1 cellular context compared by ENCODE assay signal in the genomic region with DNA sequence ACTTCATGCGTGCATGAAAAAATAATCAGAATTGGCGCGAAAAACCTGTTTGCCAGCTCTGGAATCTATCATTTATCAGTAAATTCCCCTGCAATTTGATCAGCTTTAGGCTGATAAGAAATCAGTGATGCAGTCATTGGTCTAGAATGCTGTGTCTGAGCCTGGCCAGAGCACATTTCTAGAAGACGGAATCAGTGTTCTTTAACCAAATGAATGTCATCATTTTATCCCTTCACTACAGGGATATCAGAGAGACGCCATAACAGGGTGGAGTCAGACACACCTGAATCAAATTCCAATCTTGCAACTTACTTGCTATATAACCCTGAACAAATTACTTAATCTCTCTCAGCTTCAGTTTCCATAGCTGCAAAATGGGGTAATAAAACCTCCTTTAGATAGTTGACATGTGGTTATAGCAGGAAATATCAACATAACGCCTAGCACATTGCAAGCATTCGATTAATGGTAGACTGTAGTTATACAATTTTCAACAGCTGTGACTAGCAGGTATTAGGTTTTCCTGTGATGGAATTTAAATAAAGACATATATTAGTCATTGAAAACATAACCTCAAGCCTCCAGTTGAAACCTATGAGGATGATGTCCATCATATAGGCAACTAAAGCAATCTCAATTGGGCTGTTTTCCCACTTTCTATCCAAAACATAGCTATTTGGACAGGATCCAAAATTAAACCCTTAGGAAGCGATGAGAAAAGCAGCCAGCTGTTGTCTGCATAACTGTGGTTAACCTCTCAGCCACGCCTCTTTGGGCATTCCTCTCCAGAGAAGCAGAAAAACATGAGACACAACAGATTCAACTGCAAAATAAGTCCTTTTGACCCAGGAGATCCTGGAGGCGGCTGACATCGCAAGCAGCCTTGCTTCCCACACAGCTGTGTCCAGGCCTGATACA.
TF ChIP-seq lines count a peak whose summit lies in the region.

No MANE protein-coding gene starts in this region.

TF ChIP-seq in K562, 482 proteins besides CTCF, POLR2A, EP300 and RAD21:
- TF ChIP-seq NFIC (IDR thresholded peaks at IDR 0.05) (peak; percentile 33; the same call in 1 of the 2 replicates), CBFA2T3 (IDR thresholded peaks at IDR 0.05) (peak; percentile 31; the same call in 1 of the 2 replicates)
- TF ChIP-seq, protein P1, sequence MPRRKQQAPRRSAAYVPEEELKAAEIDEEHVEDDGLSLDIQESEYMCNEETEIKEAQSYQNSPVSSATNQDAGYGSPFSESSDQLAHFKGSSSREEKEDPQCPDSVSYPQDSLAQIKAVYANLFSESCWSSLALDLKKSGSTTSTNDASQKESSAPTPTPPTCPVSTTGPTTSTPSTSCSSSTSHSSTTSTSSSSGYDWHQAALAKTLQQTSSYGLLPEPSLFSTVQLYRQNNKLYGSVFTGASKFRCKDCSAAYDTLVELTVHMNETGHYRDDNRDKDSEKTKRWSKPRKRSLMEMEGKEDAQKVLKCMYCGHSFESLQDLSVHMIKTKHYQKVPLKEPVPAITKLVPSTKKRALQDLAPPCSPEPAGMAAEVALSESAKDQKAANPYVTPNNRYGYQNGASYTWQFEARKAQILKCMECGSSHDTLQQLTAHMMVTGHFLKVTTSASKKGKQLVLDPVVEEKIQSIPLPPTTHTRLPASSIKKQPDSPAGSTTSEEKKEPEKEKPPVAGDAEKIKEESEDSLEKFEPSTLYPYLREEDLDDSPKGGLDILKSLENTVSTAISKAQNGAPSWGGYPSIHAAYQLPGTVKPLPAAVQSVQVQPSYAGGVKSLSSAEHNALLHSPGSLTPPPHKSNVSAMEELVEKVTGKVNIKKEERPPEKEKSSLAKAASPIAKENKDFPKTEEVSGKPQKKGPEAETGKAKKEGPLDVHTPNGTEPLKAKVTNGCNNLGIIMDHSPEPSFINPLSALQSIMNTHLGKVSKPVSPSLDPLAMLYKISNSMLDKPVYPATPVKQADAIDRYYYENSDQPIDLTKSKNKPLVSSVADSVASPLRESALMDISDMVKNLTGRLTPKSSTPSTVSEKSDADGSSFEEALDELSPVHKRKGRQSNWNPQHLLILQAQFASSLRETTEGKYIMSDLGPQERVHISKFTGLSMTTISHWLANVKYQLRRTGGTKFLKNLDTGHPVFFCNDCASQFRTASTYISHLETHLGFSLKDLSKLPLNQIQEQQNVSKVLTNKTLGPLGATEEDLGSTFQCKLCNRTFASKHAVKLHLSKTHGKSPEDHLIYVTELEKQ (CRISPR knock-in tag; IDR thresholded peaks at IDR 0.05) = no peak
